In genomic region chr1:37486680-37487618, GRCh38 we compare ENCODE assay signal across 8 cellular contexts. TPM values are rescaled to one million over a fixed set of nuclear protein-coding genes. Genes with fewer than 3 reads are reported as not detected.
DNase-seq lines count a peak whose midpoint lies in the region; ATAC-seq and TF ChIP-seq lines count a peak whose summit lies in the region.

No MANE protein-coding gene starts in this region.

- H3K27ac Mint-ChIP-seq in effector memory CD8-positive, alpha-beta T cell, result peak overlapping the region; percentile 82 to 99

- TF ChIP-seq CTCF in GM20000 (IDR thresholded peaks at IDR 0.05; ENCODE audit: extremely low read depth, missing control alignments), result peak; percentile 87

- peaks cover 94% of the 10 kb centered on the region for H3K36me3 Mint-ChIP-seq in effector memory CD8-positive, alpha-beta T cell (ENCODE audit: insufficient read depth)

- DNase-seq in Ammon's horn (ENCODE audit: low spot score) (peak; percentile 78), GM20000 (ENCODE audit: low spot score) (peak; percentile 81), NCI-H69 (lab: John Stamatoyannopoulos, UW) (peak; percentile 63), mesenteric fat pad (ENCODE audit: low spot score) (peak; percentile 74), DMS79 treated with DMSO at 0.1 percent for 48 hours (lab: John Stamatoyannopoulos, UW) (no peak)
- DNase-seq in activated CD8-positive, alpha-beta memory T cell treated with anti-CD3 and anti-CD28 coated beads for 24 hours, result peak; percentile 96
- DNase-seq in effector memory CD8-positive, alpha-beta T cell, result peak; percentile 78 to 85 (median 79)
- DNase-seq in stimulated activated CD8-positive, alpha-beta memory T cell treated with anti-CD3 and anti-CD28 coated beads, Interleukin-4, amount 100 ng/mL, for 48 hours, result peak; percentile 92

- H3K27me3 Mint-ChIP-seq in effector memory CD8-positive, alpha-beta T cell, result no peaks in the 10 kb centered on the region

- H3K4me1 Mint-ChIP-seq in effector memory CD8-positive, alpha-beta T cell (ENCODE audit: low read depth in 2 of 2), result peaks cover 23 to 24% of the 10 kb centered on the region in 2 donors

- ATAC-seq in effector memory CD8-positive, alpha-beta T cell (replicated peaks), result peak; percentile 64

- no peaks in the 10 kb centered on the region for H3K9me3 Mint-ChIP-seq in effector memory CD8-positive, alpha-beta T cell

- no peak overlapping the region for H3K4me3 Mint-ChIP-seq in effector memory CD8-positive, alpha-beta T cell

RNA-seq across cellular contexts. Expression of gene ZC3H12A, which starts 12.6 kb away (rescaled TPM):
- total RNA-seq in mesenteric fat pad, result 34.2 TPM

RNA-seq across cellular contexts. Expression of gene MEAF6, which starts 27.6 kb away (rescaled TPM):
- total RNA-seq in mesenteric fat pad, result 43.4 TPM
